In genomic region chr11:34160791-34161190, GRCh38 we compare ENCODE assay signal across 29 cellular contexts.
"Had no signal": no experiment of that assay in that cellular context is flagged by ENCODE, and none has a peak within 500 bp of the region (broad histone marks: within the 10 kb centered on the region; RNA-seq: fewer than 3 reads in every experiment).

No MANE protein-coding gene starts in this region.

- FAIRE-seq: bronchial epithelial cell, TTC549 had no signal

- H3K4me3 ChIP-seq: ascending aorta, cardiac muscle cell had no signal

- H3K27ac ChIP-seq: ascending aorta, cardiac muscle cell, VCaP had no signal

- DNase-seq: activated CD4-positive, alpha-beta memory T cell treated with anti-CD3 and anti-CD28 coated beads, Interleukin-2, amount 10 ng/mL, durations not matched to agents 7 days and 5 days; activated CD4-positive, alpha-beta T cell treated with anti-CD3 and anti-CD28 coated beads for 1 hour; activated CD4-positive, alpha-beta T cell treated with anti-CD3 and anti-CD28 coated beads for 36 hours; activated CD4-positive, alpha-beta T cell treated with anti-CD3 and anti-CD28 coated beads for 48 hours; activated CD4-positive, alpha-beta T cell treated with anti-CD3 and anti-CD28 coated beads, Interleukin-2, amount 10 ng/mL, durations not matched to agents 7 days and 5 days; activated CD4-positive, alpha-beta T cell treated with anti-CD3 and anti-CD28 coated beads, Interleukin-2, amount 50 U/mL, for 48 hours; activated CD4-positive, CD25-positive, alpha-beta regulatory T cell; activated CD8-positive, alpha-beta memory T cell treated with anti-CD3 and anti-CD28 coated beads for 24 hours; activated CD8-positive, alpha-beta memory T cell treated with anti-CD3 and anti-CD28 coated beads, Interleukin-2, amount 10 ng/mL, durations not matched to agents 7 days and 5 days; activated CD8-positive, alpha-beta memory T cell treated with anti-CD3 and anti-CD28 coated beads, Interleukin-2, amount 50 U/mL, for 48 hours; activated CD8-positive, alpha-beta T cell treated with anti-CD3 and anti-CD28 coated beads, Interleukin-2, amount 10 ng/mL, durations not matched to agents 7 days and 5 days; activated effector memory CD4-positive, alpha-beta T cell treated with Interleukin-2 at 50 U/mL for 16 hours; activated gamma-delta T cell; activated naive CD4-positive, alpha-beta T cell treated with anti-CD3 and anti-CD28 coated beads, Interleukin-2, amount 10 ng/mL, durations not matched to agents 7 days and 5 days; activated naive CD4-positive, alpha-beta T cell treated with Interleukin-2 at 50 U/mL for 16 hours; activated naive CD8-positive, alpha-beta T cell treated with anti-CD3 and anti-CD28 coated beads, Interleukin-2, amount 10 ng/mL, durations not matched to agents 7 days and 5 days; activated naive CD8-positive, alpha-beta T cell treated with anti-CD3 and anti-CD28 coated beads, Interleukin-2, amount 50 U/mL, for 24 hours; activated T-cell treated with anti-CD3 and anti-CD28 coated beads, Interleukin-2, amount 50 U/mL, for 24 hours; activated T-cell treated with anti-CD3 and anti-CD28 coated beads, Interleukin-2, amount 50 U/mL, for 48 hours; amygdala; anterior cingulate cortex; caudate nucleus; cerebellar nuclear complex; T-helper 17 cell had no signal

- H3K9me3 ChIP-seq: ascending aorta had no signal

- H3K27me3 ChIP-seq: ascending aorta, cardiac muscle cell had no signal
